In the genomic region with DNA sequence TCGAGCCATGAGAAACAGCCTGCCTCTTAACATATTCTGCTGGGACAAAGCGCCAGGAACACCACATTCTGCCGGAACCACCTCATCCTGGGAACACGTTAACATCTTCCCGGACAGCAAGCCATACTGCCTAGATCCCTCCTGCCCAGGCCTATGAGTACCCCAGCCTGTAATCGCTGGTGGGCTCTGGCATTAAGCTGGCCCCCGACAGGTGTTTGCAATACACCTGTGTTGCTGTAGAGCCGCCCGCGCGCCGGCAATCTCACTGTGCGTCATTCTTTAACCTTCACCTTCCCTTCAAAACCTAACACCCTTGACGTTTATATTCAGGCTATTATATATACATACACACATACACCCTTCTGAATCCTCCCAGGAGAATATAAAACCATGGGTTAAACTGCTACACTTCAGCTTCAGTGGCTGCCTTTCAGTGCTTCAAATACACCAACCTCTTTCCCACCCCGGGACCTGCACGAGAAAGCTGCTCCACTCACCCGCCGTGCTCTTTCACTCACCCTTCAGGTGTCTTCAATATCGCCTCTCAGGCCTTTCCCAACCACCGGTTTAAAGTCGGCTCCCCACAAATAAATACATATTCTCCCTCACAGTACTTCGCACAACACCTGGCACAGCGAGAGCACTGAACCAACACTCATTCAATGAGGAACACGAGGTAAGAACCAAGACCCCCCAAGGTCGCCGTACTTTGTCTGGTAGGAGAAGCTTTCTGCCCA, we compare ENCODE assay signal across 8 cellular contexts. TPM values are rescaled to one million over a fixed set of nuclear protein-coding genes. Genes with fewer than 3 reads are reported as not detected.
DNase-seq lines count a peak whose midpoint lies in the region; ATAC-seq and TF ChIP-seq lines count a peak whose summit lies in the region.

No MANE protein-coding gene starts in this region.

- H3K36me3 Mint-ChIP-seq in activated T-cell treated with anti-CD3 and anti-CD28 coated beads, Interleukin-2, amount 50 U/mL, for 4 hours (ENCODE audit: insufficient read depth): peaks cover 4% of the 10 kb centered on the region
- H3K36me3 Mint-ChIP-seq in activated naive CD8-positive, alpha-beta T cell: no peaks in the 10 kb centered on the region

- TF ChIP-seq POLR2A in thyroid gland (IDR thresholded peaks at IDR 0.05): no peak

- H3K4me1 ChIP-seq in thyroid gland: peaks cover 16 to 23% of the 10 kb centered on the region in 2 donors

- H3K27me3 ChIP-seq in kidney epithelial cell (ENCODE audit: control insufficient read depth, insufficient read depth, low read length): peaks cover 13% of the 10 kb centered on the region
- no peaks in the 10 kb centered on the region for H3K27me3 ChIP-seq in thyroid gland

- H3K9me3 ChIP-seq in thyroid gland: no peaks in the 10 kb centered on the region

- no peak for TF ChIP-seq CTCF in kidney epithelial cell (IDR thresholded peaks at IDR 0.05; ENCODE audit: insufficient read depth, low read length, poor library complexity, severe bottlenecking)
- no peak for TF ChIP-seq CTCF in thyroid gland (IDR thresholded peaks at IDR 0.05)

- H3K27ac ChIP-seq in thyroid gland: no peak overlapping the region

- WGBS in thyroid gland, 2 donors: 26 to 43% methylated on average over 24 to 26 of the region's 26 CpGs

- intact Hi-C loops in thyroid gland (cut with DNase I): no loop called here

- peaks cover 14% of the 10 kb centered on the region for H3K27me3 Mint-ChIP-seq in activated T-cell treated with anti-CD3 and anti-CD28 coated beads, Interleukin-2, amount 50 U/mL, for 4 hours (ENCODE audit: low read depth)
- H3K27me3 Mint-ChIP-seq in activated naive CD8-positive, alpha-beta T cell: peaks cover 5% of the 10 kb centered on the region

- H3K4me3 ChIP-seq in kidney epithelial cell (ENCODE audit: low read depth, low read length) (peak overlapping the region; percentile 97), thyroid gland (replicated peaks in 1 of 3) (peak overlapping the region; percentile 49 to 94 (median 94))

- peaks cover 27% of the 10 kb centered on the region for H3K4me1 Mint-ChIP-seq in activated T-cell treated with anti-CD3 and anti-CD28 coated beads, Interleukin-2, amount 50 U/mL, for 4 hours (ENCODE audit: low read depth)
- peaks cover 23% of the 10 kb centered on the region for H3K4me1 Mint-ChIP-seq in activated naive CD8-positive, alpha-beta T cell (ENCODE audit: low read depth)

- DNase-seq in activated T-cell treated with anti-CD3 and anti-CD28 coated beads, Interleukin-2, amount 50 U/mL, for 4 hours: no peak
- DNase-seq in activated T-cell treated with anti-CD3 and anti-CD28 coated beads for 4 hours (no peak), kidney epithelial cell (ENCODE audit: low read depth) (no peak), thyroid gland (peak in 1 of 2 donors; percentile 8), glomerular visceral epithelial cell (ENCODE audit: extremely low spot score) (no peak), SHP77 (lab: John Stamatoyannopoulos, UW) (no peak)

- peak overlapping the region; percentile 86 for H3K4me3 Mint-ChIP-seq in activated T-cell treated with anti-CD3 and anti-CD28 coated beads, Interleukin-2, amount 50 U/mL, for 4 hours
- H3K4me3 Mint-ChIP-seq in activated naive CD8-positive, alpha-beta T cell: peak overlapping the region; percentile 88

- no peak overlapping the region for H3K27ac Mint-ChIP-seq in activated naive CD8-positive, alpha-beta T cell

- ATAC-seq in activated T-cell treated with anti-CD3 and anti-CD28 coated beads, Interleukin-2, amount 50 U/mL, for 4 hours: no peak
- ATAC-seq in GM18502 (IDR thresholded peaks at IDR 0.05; ENCODE audit: poor library complexity, unreplicated experiment): no peak

- H3K36me3 ChIP-seq in kidney epithelial cell (ENCODE audit: control insufficient read depth, insufficient read depth, low read length) (no peaks in the 10 kb centered on the region), thyroid gland (no peaks in the 10 kb centered on the region)

- H3K9me3 Mint-ChIP-seq in activated T-cell treated with anti-CD3 and anti-CD28 coated beads, Interleukin-2, amount 50 U/mL, for 4 hours: no peaks in the 10 kb centered on the region
- no peaks in the 10 kb centered on the region for H3K9me3 Mint-ChIP-seq in activated naive CD8-positive, alpha-beta T cell (ENCODE audit: low read depth)

RNA-seq across cellular contexts. Expression of gene ENDOV, which starts 1.0 kb away (rescaled TPM):
- 10 to 100 TPM; 11.2 to 12.9 (median 12.4) TPM for total RNA-seq in activated T-cell treated with anti-CD3 and anti-CD28 coated beads, Interleukin-2, amount 50 U/mL, for 4 hours
- 14.6 and 18.6 TPM in 2 replicates for total RNA-seq in kidney epithelial cell
- 10 to 100 TPM; 18.8 to 37.1 (median 21.2) TPM for total RNA-seq in thyroid gland
